ENCODE assay signal across 16 cellular contexts in genomic region chr18:45657357-45658335, GRCh38. TPM values are rescaled to one million over a fixed set of nuclear protein-coding genes. Genes with fewer than 3 reads are reported as not detected.
DNase-seq lines count a peak whose midpoint lies in the region; ATAC-seq, FAIRE-seq and TF ChIP-seq lines count a peak whose summit lies in the region.
"Had no signal": no experiment of that assay in that cellular context is flagged by ENCODE, and none has a peak within 500 bp of the region (broad histone marks: within the 10 kb centered on the region; RNA-seq: fewer than 3 reads in every experiment).

No MANE protein-coding gene starts in this region.

- peak; percentile 45 for DNase-seq in activated CD4-positive, alpha-beta T cell treated with anti-CD3 and anti-CD28 coated beads for 36 hours
- no peak for DNase-seq in activated CD4-positive, alpha-beta T cell treated with anti-CD3 and anti-CD28 coated beads for 1 hour
- DNase-seq in NOMO-1 (lab: John Stamatoyannopoulos, UW; ENCODE audit: unreplicated experiment in 2 of 2) (peak; percentile 77 to 84), astrocyte (ENCODE audit: low read depth) (no peak), osteoblast (ENCODE audit: insufficient read length, low spot score, missing footprints) (peak; percentile 73)
- no peak for DNase-seq in effector memory CD4-positive, alpha-beta T cell
- DNase-seq: activated CD4-positive, CD25-positive, alpha-beta regulatory T cell; DMS79 treated with DMSO at 0.1 percent for 48 hours; stimulated activated CD4-positive, alpha-beta T cell treated with anti-CD3 and anti-CD28 coated beads, Interleukin-15, amount 100 ng/mL, for 24 hours had no signal

- H3K4me2 ChIP-seq in astrocyte (ENCODE audit: low read length) = no peak overlapping the region
- H3K4me2 ChIP-seq in osteoblast (ENCODE audit: insufficient read depth, low read length) = peak overlapping the region; percentile 16
- H3K4me2 ChIP-seq: A549 had no signal

- no peak overlapping the region for H3K9ac ChIP-seq in astrocyte (ENCODE audit: low read length)

- TF ChIP-seq CTCF in astrocyte (IDR thresholded peaks at IDR 0.05; ENCODE audit: insufficient read depth, low read depth, low read length) (no peak), osteoblast (IDR thresholded peaks at IDR 0.05; ENCODE audit: extremely low read depth, low read depth, low read length) (no peak)

- H3K4me3 Mint-ChIP-seq in activated CD4-positive, alpha-beta T cell treated with anti-CD3 and anti-CD28 coated beads for 36 hours = no peak overlapping the region
- H3K4me3 Mint-ChIP-seq in astrocyte (ENCODE audit: unreplicated experiment) = no peak overlapping the region
- H3K4me3 Mint-ChIP-seq: stimulated activated memory B cell treated with anti-CD40 and anti-IgM and Interleukin-4, amounts not matched to agents 10 μg/mL and 1 μg/mL and 100 μg/mL, for 72 hours had no signal

- peaks cover 28% of the 10 kb centered on the region for H3K4me1 Mint-ChIP-seq in activated CD4-positive, alpha-beta T cell treated with anti-CD3 and anti-CD28 coated beads for 36 hours
- H3K4me1 Mint-ChIP-seq in astrocyte (ENCODE audit: low read depth, unreplicated experiment) = peaks cover 5% of the 10 kb centered on the region
- H3K4me1 Mint-ChIP-seq: stimulated activated memory B cell treated with anti-CD40 and anti-IgM and Interleukin-4, amounts not matched to agents 10 μg/mL and 1 μg/mL and 100 μg/mL, for 72 hours had no signal

- CTCF ChIA-PET in activated CD4-positive, alpha-beta T cell treated with anti-CD3 and anti-CD28 coated beads for 36 hours (lab: Charles Lee) = interaction anchor here (0.6 to 1.8 kb wide), 5 partner anchors 8 to 306 kb away, joined by 3 to 6 read pairs (median 4); no protein-coding TSS in a partner anchor

- FAIRE-seq in astrocyte (lab: Jason Lieb, UNC) = peak; percentile 20
- FAIRE-seq: A549, keratinocyte had no signal

- H3K27ac ChIP-seq in astrocyte (ENCODE audit: low read depth, low read length) = no peak overlapping the region
- no peak overlapping the region for H3K27ac ChIP-seq in osteoblast (ENCODE audit: low read depth, low read length)
- no peak overlapping the region for H3K27ac ChIP-seq in effector memory CD4-positive, alpha-beta T cell (ENCODE audit: insufficient read depth, low read length, poor library complexity, severe bottlenecking)
- H3K27ac ChIP-seq: A549, esophagus muscularis mucosa, RWPE1 had no signal

- no peaks in the 10 kb centered on the region for H3K9me3 Mint-ChIP-seq in activated CD4-positive, alpha-beta T cell treated with anti-CD3 and anti-CD28 coated beads for 36 hours (ENCODE audit: low read depth)
- no peaks in the 10 kb centered on the region for H3K9me3 Mint-ChIP-seq in astrocyte (ENCODE audit: unreplicated experiment)
- H3K9me3 Mint-ChIP-seq: stimulated activated memory B cell treated with anti-CD40 and anti-IgM and Interleukin-4, amounts not matched to agents 10 μg/mL and 1 μg/mL and 100 μg/mL, for 72 hours had no signal

- no peaks in the 10 kb centered on the region for H3K27me3 Mint-ChIP-seq in activated CD4-positive, alpha-beta T cell treated with anti-CD3 and anti-CD28 coated beads for 36 hours
- H3K27me3 Mint-ChIP-seq in astrocyte (ENCODE audit: low read depth, unreplicated experiment) = peaks cover 8% of the 10 kb centered on the region
- H3K27me3 Mint-ChIP-seq: stimulated activated memory B cell treated with anti-CD40 and anti-IgM and Interleukin-4, amounts not matched to agents 10 μg/mL and 1 μg/mL and 100 μg/mL, for 72 hours had no signal

- H3K4me1 ChIP-seq in astrocyte (ENCODE audit: insufficient read depth, low read length) (peaks cover 13% of the 10 kb centered on the region), osteoblast (ENCODE audit: insufficient read depth, low read length) (peaks cover 25% of the 10 kb centered on the region)
- peaks cover 12% of the 10 kb centered on the region for H3K4me1 ChIP-seq in effector memory CD4-positive, alpha-beta T cell (ENCODE audit: control insufficient read depth, insufficient read depth, low read length, poor library complexity, severe bottlenecking)
- H3K4me1 ChIP-seq: A549 had no signal

- POLR2A ChIA-PET in activated CD4-positive, alpha-beta T cell treated with anti-CD3 and anti-CD28 coated beads for 36 hours (lab: Charles Lee) = no interaction called here

- H3K36me3 Mint-ChIP-seq in activated CD4-positive, alpha-beta T cell treated with anti-CD3 and anti-CD28 coated beads for 36 hours (ENCODE audit: low read depth) = no peaks in the 10 kb centered on the region
- no peaks in the 10 kb centered on the region for H3K36me3 Mint-ChIP-seq in astrocyte (ENCODE audit: low read depth, unreplicated experiment)
- H3K36me3 Mint-ChIP-seq: stimulated activated memory B cell treated with anti-CD40 and anti-IgM and Interleukin-4, amounts not matched to agents 10 μg/mL and 1 μg/mL and 100 μg/mL, for 72 hours had no signal

- H4K20me1 ChIP-seq in astrocyte (ENCODE audit: insufficient read depth, low read length) (no peaks in the 10 kb centered on the region), osteoblast (ENCODE audit: insufficient read depth, low read length) (no peaks in the 10 kb centered on the region)

- H3K9me3 ChIP-seq in astrocyte (ENCODE audit: insufficient read depth, low read depth, low read length) (no peaks in the 10 kb centered on the region), osteoblast (ENCODE audit: low read depth, low read length) (no peaks in the 10 kb centered on the region)
- H3K9me3 ChIP-seq in effector memory CD4-positive, alpha-beta T cell (ENCODE audit: control insufficient read depth, low read length) = no peaks in the 10 kb centered on the region
- H3K9me3 ChIP-seq: A549, esophagus muscularis mucosa had no signal

- H3K27ac Mint-ChIP-seq in activated CD4-positive, alpha-beta T cell treated with anti-CD3 and anti-CD28 coated beads for 36 hours = no peak overlapping the region
- no peak overlapping the region for H3K27ac Mint-ChIP-seq in astrocyte (ENCODE audit: unreplicated experiment)
- H3K27ac Mint-ChIP-seq: stimulated activated memory B cell treated with anti-CD40 and anti-IgM and Interleukin-4, amounts not matched to agents 10 μg/mL and 1 μg/mL and 100 μg/mL, for 72 hours had no signal

- H3K27me3 ChIP-seq in astrocyte (ENCODE audit: insufficient read depth, low read length) = no peaks in the 10 kb centered on the region
- H3K27me3 ChIP-seq in osteoblast (ENCODE audit: insufficient read depth, low read length) = no peaks in the 10 kb centered on the region
- H3K27me3 ChIP-seq in effector memory CD4-positive, alpha-beta T cell (replicated peaks; ENCODE audit: control insufficient read depth, insufficient read depth, low read length, poor library complexity, severe bottlenecking) = no peaks in the 10 kb centered on the region
- H3K27me3 ChIP-seq: esophagus muscularis mucosa had no signal

- H3K4me3 ChIP-seq in astrocyte (ENCODE audit: insufficient read depth, low read depth, low read length) = no peak overlapping the region
- no peak overlapping the region for H3K4me3 ChIP-seq in osteoblast (ENCODE audit: insufficient read depth, low read length)
- H3K4me3 ChIP-seq in effector memory CD4-positive, alpha-beta T cell (ENCODE audit: insufficient read depth, low read depth, low read length, poor library complexity, severe bottlenecking) = no peak overlapping the region
- H3K4me3 ChIP-seq: A549, esophagus muscularis mucosa had no signal

- no peaks in the 10 kb centered on the region for H3K79me2 ChIP-seq in astrocyte (ENCODE audit: insufficient read depth, low read length)
- no peaks in the 10 kb centered on the region for H3K79me2 ChIP-seq in osteoblast (ENCODE audit: insufficient read depth, low read length)

- peak; percentile 66 for ATAC-seq in activated CD4-positive, alpha-beta T cell treated with anti-CD3 and anti-CD28 coated beads for 36 hours
- ATAC-seq in GM18907 (IDR thresholded peaks at IDR 0.05; ENCODE audit: unreplicated experiment) (no peak), GM18873 (IDR thresholded peaks at IDR 0.05; ENCODE audit: low FRiP score, unreplicated experiment) (no peak)
- ATAC-seq: A549; stimulated activated memory B cell treated with anti-CD40 and anti-IgM and Interleukin-4, amounts not matched to agents 10 μg/mL and 1 μg/mL and 100 μg/mL, for 72 hours had no signal

- H2AFZ ChIP-seq in astrocyte (ENCODE audit: low read depth, low read length) (no peak overlapping the region), osteoblast (ENCODE audit: low read length) (no peak overlapping the region)

- no peaks in the 10 kb centered on the region for H3K36me3 ChIP-seq in astrocyte (ENCODE audit: insufficient read depth, low read length)
- H3K36me3 ChIP-seq in osteoblast (ENCODE audit: insufficient read depth, low read length) = no peaks in the 10 kb centered on the region
- H3K36me3 ChIP-seq in effector memory CD4-positive, alpha-beta T cell (ENCODE audit: control insufficient read depth, insufficient read depth, low read length) = no peaks in the 10 kb centered on the region
- H3K36me3 ChIP-seq: esophagus muscularis mucosa had no signal

- intact Hi-C loops in activated CD4-positive, alpha-beta T cell treated with anti-CD3 and anti-CD28 coated beads for 36 hours (cut with DNase I, micrococcal nuclease) = no loop called here

RNA-seq across cellular contexts. Expression of gene SLC14A2, which starts 42.4 kb away (rescaled TPM):
- under 1 TPM; 0.09 to 0.11 TPM for total RNA-seq in activated CD4-positive, alpha-beta T cell treated with anti-CD3 and anti-CD28 coated beads for 36 hours
- total RNA-seq in astrocyte (not detected in 2 replicates), osteoblast (under 0.01 and 0.29 TPM in 2 replicates)

Comparison
In these comparisons a context has a peak if more than half of its experiments do, and no peak if none do; other contexts are left out.
1. DNase-seq: peak in activated CD4-positive, alpha-beta T cell treated with anti-CD3 and anti-CD28 coated beads for 36 hours (single experiment), NOMO-1 (2 of 2) and osteoblast (single experiment); none in activated CD4-positive, alpha-beta T cell treated with anti-CD3 and anti-CD28 coated beads for 1 hour (single experiment), astrocyte (single experiment) and effector memory CD4-positive, alpha-beta T cell (0 of 3).